21 cellular contexts compared by ENCODE assay signal in the genomic region with DNA sequence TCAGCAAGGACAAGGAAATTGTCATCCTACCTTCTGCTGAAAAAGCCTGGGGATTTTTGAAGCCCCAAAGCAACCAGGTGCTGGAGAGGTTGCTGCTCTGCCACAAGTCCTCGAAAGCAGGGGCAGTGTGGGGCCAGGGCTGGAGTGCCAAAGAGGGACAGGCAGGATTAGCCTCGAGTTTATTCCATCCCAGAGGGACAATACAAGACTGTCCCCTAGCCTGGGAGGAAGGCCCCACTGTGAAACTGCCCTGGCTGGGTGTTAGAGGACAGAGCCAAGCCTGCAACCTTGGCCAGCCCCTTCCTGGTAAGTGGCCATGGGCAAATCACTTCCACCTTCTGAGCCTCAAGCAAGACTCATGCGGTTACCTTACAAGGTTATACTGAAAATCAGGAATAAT.
"Had no signal": no experiment of that assay in that cellular context is flagged by ENCODE, and none has a peak within 500 bp of the region (broad histone marks: within the 10 kb centered on the region; RNA-seq: fewer than 3 reads in every experiment).

No MANE protein-coding gene starts in this region.

- H3K27ac Mint-ChIP-seq: activated CD4-positive, alpha-beta memory T cell treated with anti-CD3 and anti-CD28 coated beads, Interleukin-2, amount 10 ng/mL, durations not matched to agents 7 days and 5 days; activated CD8-positive, alpha-beta memory T cell treated with anti-CD3 and anti-CD28 coated beads, Interleukin-2, amount 10 ng/mL, durations not matched to agents 7 days and 5 days; activated naive CD8-positive, alpha-beta T cell treated with anti-CD3 and anti-CD28 coated beads for 36 hours; WTC11 had no signal

- H3K27me3 ChIP-seq: cardiac muscle cell, dorsolateral prefrontal cortex, ovary, upper lobe of left lung had no signal

- H3K27me3 Mint-ChIP-seq: activated CD8-positive, alpha-beta memory T cell treated with anti-CD3 and anti-CD28 coated beads, Interleukin-2, amount 10 ng/mL, durations not matched to agents 7 days and 5 days; activated naive CD8-positive, alpha-beta T cell treated with anti-CD3 and anti-CD28 coated beads for 36 hours; activated T-helper 17 cell treated with anti-CD3 and anti-CD28 coated beads, Interleukin-2, amount 50 U/mL, for 72 hours had no signal

- DNase-seq: activated CD4-positive, alpha-beta memory T cell treated with anti-CD3 and anti-CD28 coated beads, Interleukin-2, amount 10 ng/mL, durations not matched to agents 7 days and 5 days; activated CD4-positive, alpha-beta T cell treated with anti-CD3 and anti-CD28 coated beads for 4 hours; activated CD8-positive, alpha-beta memory T cell treated with anti-CD3 and anti-CD28 coated beads, Interleukin-2, amount 10 ng/mL, durations not matched to agents 7 days and 5 days; activated naive CD4-positive, alpha-beta T cell; activated naive CD8-positive, alpha-beta T cell treated with anti-CD3 and anti-CD28 coated beads for 36 hours; dorsolateral prefrontal cortex; foreskin fibroblast; glutamatergic neuron; hippocampal formation; islet precursor cell; mammary epithelial cell; natural killer cell; ovary; psoas muscle; right cardiac atrium; upper lobe of left lung had no signal

- H3K4me3 Mint-ChIP-seq: activated CD4-positive, alpha-beta memory T cell treated with anti-CD3 and anti-CD28 coated beads, Interleukin-2, amount 10 ng/mL, durations not matched to agents 7 days and 5 days; activated CD8-positive, alpha-beta memory T cell treated with anti-CD3 and anti-CD28 coated beads, Interleukin-2, amount 10 ng/mL, durations not matched to agents 7 days and 5 days; activated naive CD8-positive, alpha-beta T cell treated with anti-CD3 and anti-CD28 coated beads for 36 hours; activated T-helper 17 cell treated with anti-CD3 and anti-CD28 coated beads, Interleukin-2, amount 50 U/mL, for 72 hours; natural killer cell; stimulated activated effector memory CD8-positive, alpha-beta T cell treated with anti-CD3 and anti-CD28 coated beads, Interleukin-12 subunit alpha, Interleukin-12 subunit beta, amount 100 ng/mL, for 72 hours; WTC11 had no signal

- H3K4me1 ChIP-seq: psoas muscle had no signal

- H3K9me3 Mint-ChIP-seq: activated T-helper 17 cell treated with anti-CD3 and anti-CD28 coated beads, Interleukin-2, amount 50 U/mL, for 72 hours; natural killer cell; stimulated activated effector memory CD8-positive, alpha-beta T cell treated with anti-CD3 and anti-CD28 coated beads, Interleukin-12 subunit alpha, Interleukin-12 subunit beta, amount 100 ng/mL, for 72 hours had no signal

- H3K27ac ChIP-seq: cardiac muscle cell, ovary, psoas muscle, thoracic aorta, upper lobe of left lung had no signal

- ATAC-seq: activated CD8-positive, alpha-beta memory T cell treated with anti-CD3 and anti-CD28 coated beads, Interleukin-2, amount 10 ng/mL, durations not matched to agents 7 days and 5 days; activated T-helper 17 cell treated with anti-CD3 and anti-CD28 coated beads, Interleukin-2, amount 50 U/mL, for 72 hours; natural killer cell; psoas muscle; right cardiac atrium; WTC11 had no signal

- H3K36me3 Mint-ChIP-seq: activated naive CD8-positive, alpha-beta T cell treated with anti-CD3 and anti-CD28 coated beads for 36 hours; natural killer cell; stimulated activated effector memory CD8-positive, alpha-beta T cell treated with anti-CD3 and anti-CD28 coated beads, Interleukin-12 subunit alpha, Interleukin-12 subunit beta, amount 100 ng/mL, for 72 hours; WTC11 had no signal
